In genomic region chr20:32201296-32201976, GRCh38 we compare ENCODE assay signal across 12 cellular contexts. TPM values are rescaled to one million over a fixed set of nuclear protein-coding genes. Genes with fewer than 3 reads are reported as not detected.
DNase-seq lines count a peak whose midpoint lies in the region; ATAC-seq and TF ChIP-seq lines count a peak whose summit lies in the region.
"Had no signal": no experiment of that assay in that cellular context is flagged by ENCODE, and none has a peak within 500 bp of the region (broad histone marks: within the 10 kb centered on the region; RNA-seq: fewer than 3 reads in every experiment).

No MANE protein-coding gene starts in this region.

- CTCF ChIA-PET in PC-3 (lab: Charles Lee) = no interaction called here

- H3F3A ChIP-seq in GM23248 (ENCODE audit: insufficient read depth) = peaks cover 19% of the 10 kb centered on the region
- H3F3A ChIP-seq in PC-3 (ENCODE audit: low read length, unreplicated experiment) = no peaks in the 10 kb centered on the region

- no peak overlapping the region for H2AFZ ChIP-seq in GM23248
- no peak overlapping the region for H2AFZ ChIP-seq in PC-3 (ENCODE audit: low read length)

- H4K20me1 ChIP-seq in GM23248 (ENCODE audit: insufficient read depth) = no peaks in the 10 kb centered on the region; the same call in 1 of the 2 replicates
- H4K20me1 ChIP-seq in PC-3 (ENCODE audit: low read length) = peaks cover 21% of the 10 kb centered on the region; the same call in 1 of the 2 replicates

- 80 to 82% methylated on average over 4 of the region's 4 CpGs for WGBS in GM23248 (ENCODE audit: low coverage in 1 of 2, low lambda C conversion rate in 2 of 2, missing lambda C conversion rate in 2 of 2), 2 experiments
- 86 to 96% (median 95%) methylated on average over 4 of the region's 4 CpGs for WGBS in spleen, 5 donors

- ATAC-seq in lower lobe of right lung = peak; percentile 15 to 39
- no peak for ATAC-seq in PC-3
- ATAC-seq: CD8-positive, alpha-beta T cell; esophagus mucosa had no signal

- in situ Hi-C loops in GM23248 (cut with MboI) = no loop called here

- peaks cover 82% of the 10 kb centered on the region for H3K79me2 ChIP-seq in GM23248 (ENCODE audit: insufficient read depth)
- H3K79me2 ChIP-seq in PC-3 (ENCODE audit: low read length) = peaks cover 66% of the 10 kb centered on the region

- intact Hi-C loops in lower lobe of right lung (cut with DNase I) (no loop called here), spleen (cut with DNase I; ENCODE audit: low total_unique reads) (no loop called here), PC-3 (cut with micrococcal nuclease) (loop anchor here (10.0 kb wide), 1 partner anchor 153 kb away; the partner anchor contains the start of gene ASXL1)

- H3K4me3 ChIP-seq in GM23248 (no peak overlapping the region), lower lobe of right lung (peak overlapping the region; percentile 7), spleen (no peak overlapping the region), PC-3 (ENCODE audit: low read length) (no peak overlapping the region)
- H3K4me3 ChIP-seq: SJCRH30 had no signal

- POLR2A ChIA-PET in PC-3 (lab: Charles Lee; ENCODE audit: unreplicated experiment) = interaction anchor here (0.6 kb wide), 1 partner anchor 138 kb away, joined by 17 read pairs; no protein-coding TSS in a partner anchor

- TF ChIP-seq CTCF in lower lobe of right lung (IDR thresholded peaks at IDR 0.05) (no peak), spleen (IDR thresholded peaks at IDR 0.05 in 8 of 11, conservative IDR thresholded peaks at IDR 0.05 in 3 of 11) (no peak), PC-3 (conservative IDR thresholded peaks at IDR 0.05; ENCODE audit: low read depth, low read length) (no peak)

- H3K27ac ChIP-seq in GM23248 (peak overlapping the region; percentile 19; the same call in 1 of the 2 replicates), lower lobe of right lung (peak overlapping the region; percentile 94), spleen (peak overlapping the region in 3 of 8 donors; percentile 8 to 21 (median 15)), PC-3 (ENCODE audit: low read length) (no peak overlapping the region)
- H3K27ac ChIP-seq: SJCRH30 had no signal

- BruUV-seq in PC-3 (replicated peaks; lab: Mats Ljungman, UMichigan) = no TSS peak

- H3K27me3 ChIP-seq in GM23248 (replicated peaks; ENCODE audit: insufficient read depth) (no peaks in the 10 kb centered on the region), lower lobe of right lung (ENCODE audit: low read depth) (no peaks in the 10 kb centered on the region), spleen (replicated peaks in 1 of 7) (no peaks in the 10 kb centered on the region), PC-3 (ENCODE audit: low read length) (no peaks in the 10 kb centered on the region)
- H3K27me3 ChIP-seq: SJCRH30 had no signal

- H3K4me2 ChIP-seq in GM23248 (ENCODE audit: unreplicated experiment) (no peak overlapping the region), PC-3 (ENCODE audit: low read length) (no peak overlapping the region)

- TF ChIP-seq POLR2A in spleen (IDR thresholded peaks at IDR 0.05) = no peak

- peak; percentile 68 for DNase-seq in AG08396 (ENCODE audit: low spot score)
- peak; percentile 60 for DNase-seq in GM23248
- DNase-seq in astrocyte of the hippocampus (ENCODE audit: low read depth, low spot score) = peak; percentile 36
- DNase-seq in lower lobe of right lung = no peak
- DNase-seq in spleen = no peak
- DNase-seq in dedifferentiated amniotic fluid mesenchymal stem cell (ENCODE audit: extremely low spot score) = no peak
- no peak for DNase-seq in PC-3
- DNase-seq: CD8-positive, alpha-beta T cell; NCI-H1694 treated with DMSO at 0.1 percent for 48 hours; SJCRH30; substantia nigra had no signal

- no peaks in the 10 kb centered on the region for H3K9me3 ChIP-seq in GM23248 (ENCODE audit: low read depth)
- no peaks in the 10 kb centered on the region for H3K9me3 ChIP-seq in lower lobe of right lung
- H3K9me3 ChIP-seq in spleen = no peaks in the 10 kb centered on the region
- no peaks in the 10 kb centered on the region for H3K9me3 ChIP-seq in PC-3 (ENCODE audit: low read length)
- H3K9me3 ChIP-seq: SJCRH30 had no signal

- no peaks in the 10 kb centered on the region for H3K9me2 ChIP-seq in GM23248 (ENCODE audit: insufficient read depth)
- no peaks in the 10 kb centered on the region for H3K9me2 ChIP-seq in PC-3 (replicated peaks; ENCODE audit: low read length)

- peaks cover 28% of the 10 kb centered on the region; the same call in 1 of the 2 replicates for H3K36me3 ChIP-seq in GM23248 (ENCODE audit: low read depth)
- peaks cover 56% of the 10 kb centered on the region for H3K36me3 ChIP-seq in lower lobe of right lung
- H3K36me3 ChIP-seq in spleen = peaks cover 0 to 71% (median 47%) of the 10 kb centered on the region in 6 donors
- H3K36me3 ChIP-seq in PC-3 (ENCODE audit: low read depth, low read length) = peaks cover 37% of the 10 kb centered on the region

- H3K4me1 ChIP-seq in GM23248 (ENCODE audit: insufficient read depth) = peaks cover 28% of the 10 kb centered on the region
- H3K4me1 ChIP-seq in lower lobe of right lung = peaks cover 61% of the 10 kb centered on the region
- peaks cover 21 to 75% (median 56%) of the 10 kb centered on the region in 6 donors for H3K4me1 ChIP-seq in spleen
- peaks cover 26% of the 10 kb centered on the region for H3K4me1 ChIP-seq in PC-3 (ENCODE audit: insufficient read depth, low read length)

- H3K9ac ChIP-seq in GM23248 = no peak overlapping the region; the same call in 1 of the 2 replicates
- H3K9ac ChIP-seq in PC-3 (ENCODE audit: low read length) = no peak overlapping the region

RNA-seq across cellular contexts. Expression of gene PLAGL2, which starts 6.1 kb away (rescaled TPM):
- 2.1 and 4.2 TPM in 2 replicates for total RNA-seq in GM23248 (2014; rRNA removed; shearing (Covaris generic))
- polyA plus RNA-seq in GM23248 (2016; fragmentation: Nextera tagmentation; extraction: Ambion mirVana) = 3.7 and 4.1 TPM in 2 replicates
- total RNA-seq in lower lobe of right lung = 17.6 TPM
- total RNA-seq in spleen = 10 to 100 TPM; 11.9 to 16.6 (median 12.5) TPM
- polyA plus RNA-seq in spleen = 1 to 10 TPM; 2.2 to 4.0 (median 2.2) TPM
- 4.4 and 6.2 TPM in 2 replicates for total RNA-seq in PC-3 (2014; rRNA removed)

RNA-seq across cellular contexts. Expression of gene POFUT1, which starts 6.2 kb away (rescaled TPM):
- 54.1 and 78.4 TPM in 2 replicates for total RNA-seq in GM23248 (2014; rRNA removed; shearing (Covaris generic))
- 32.5 and 35.4 TPM in 2 replicates for polyA plus RNA-seq in GM23248 (2016; fragmentation: Nextera tagmentation; extraction: Ambion mirVana)
- 26.1 TPM for total RNA-seq in lower lobe of right lung
- 10 to 100 TPM; 19.5 to 26.3 (median 21.5) TPM for total RNA-seq in spleen
- polyA plus RNA-seq in spleen = 1 to 10 TPM; 3.8 to 7.5 (median 4.7) TPM
- total RNA-seq in PC-3 (2014; rRNA removed) = 41.9 and 56.3 TPM in 2 replicates

Comparison
In these comparisons a context has a peak if more than half of its experiments do, and no peak if none do; other contexts are left out.
1. DNase-seq: peak in AG08396 (single experiment), GM23248 (single experiment) and astrocyte of the hippocampus (single experiment); none in lower lobe of right lung (single experiment), spleen (single experiment), dedifferentiated amniotic fluid mesenchymal stem cell (single experiment) and PC-3 (single experiment).